Comparison of ENCODE assay signal across 16 cellular contexts in the genomic region with DNA sequence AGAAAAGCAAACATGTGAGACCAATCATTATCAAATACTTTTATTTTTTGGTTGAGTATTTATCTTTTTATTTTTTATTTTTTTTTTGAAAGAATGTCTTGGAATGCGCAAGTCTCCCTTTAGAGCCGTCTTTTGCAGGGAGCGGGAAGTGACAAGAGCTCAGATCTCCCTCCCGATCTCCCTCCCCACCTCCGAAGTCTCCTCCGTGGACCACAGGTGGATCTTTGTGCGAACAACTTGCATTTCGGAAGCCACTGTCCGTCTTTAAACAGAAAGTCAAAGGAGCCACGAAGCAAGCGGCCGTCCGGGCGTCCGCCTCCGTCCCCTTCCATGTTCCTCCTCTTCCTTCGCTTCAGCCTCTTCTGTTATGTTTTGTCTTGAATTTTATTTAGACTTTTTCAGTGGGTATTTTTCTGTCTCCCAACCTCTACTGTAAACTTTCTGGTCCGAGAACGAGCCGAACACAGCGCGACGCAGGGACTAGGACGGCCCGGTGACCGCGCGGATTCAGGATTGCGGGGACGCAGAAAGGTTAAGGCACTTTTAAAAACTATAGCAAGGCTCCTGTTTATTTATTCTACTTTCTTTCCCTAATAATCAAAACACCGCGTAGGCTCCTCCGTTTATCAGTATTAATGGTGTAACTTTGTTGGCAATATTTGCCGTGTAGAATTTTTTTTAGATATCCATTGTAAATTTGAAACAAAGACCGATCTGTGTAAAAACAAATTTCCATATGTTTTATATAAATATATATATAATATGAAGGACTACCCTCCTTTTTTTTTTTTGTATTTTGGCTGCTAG.
A peak's percentile ranks its signal among the peaks of the same experiment; 100 is the strongest.
DNase-seq lines count a peak whose midpoint lies in the region; ATAC-seq and TF ChIP-seq lines count a peak whose summit lies in the region.
"Had no signal": no experiment of that assay in that cellular context is flagged by ENCODE, and none has a peak within 500 bp of the region (broad histone marks: within the 10 kb centered on the region; RNA-seq: fewer than 3 reads in every experiment).

No MANE protein-coding gene starts in this region.

- H3K27ac Mint-ChIP-seq in stimulated activated naive CD8-positive, alpha-beta T cell treated with anti-CD3 and anti-CD28 coated beads, Interleukin-15, Interleukin-2, amounts not matched to agents 100 ng/mL and 50 ng/mL, for 24 hours, result peak overlapping the region; percentile 40
- H3K27ac Mint-ChIP-seq in stimulated activated naive CD8-positive, alpha-beta T cell treated with anti-CD3 and anti-CD28 coated beads, Interleukin-15, amount 100 ng/mL, for 72 hours, result no peak overlapping the region
- H3K27ac Mint-ChIP-seq: naive thymus-derived CD8-positive, alpha-beta T cell had no signal

- peaks cover 11% of the 10 kb centered on the region for H3K27me3 ChIP-seq in muscle layer of duodenum (ENCODE audit: low read depth, low read length)
- H3K27me3 ChIP-seq: vagina had no signal

- peaks cover 68% of the 10 kb centered on the region for H3K27me3 Mint-ChIP-seq in stimulated activated naive CD8-positive, alpha-beta T cell treated with anti-CD3 and anti-CD28 coated beads, Interleukin-15, Interleukin-2, amounts not matched to agents 100 ng/mL and 50 ng/mL, for 24 hours
- H3K27me3 Mint-ChIP-seq in stimulated activated naive CD8-positive, alpha-beta T cell treated with anti-CD3 and anti-CD28 coated beads, Interleukin-15, amount 100 ng/mL, for 72 hours, result peaks cover 93% of the 10 kb centered on the region

- H3K9me3 ChIP-seq in muscle layer of duodenum (ENCODE audit: control insufficient read depth in 1 of 2, low read length in 2 of 2), result no peaks in the 10 kb centered on the region
- H3K9me3 ChIP-seq: vagina had no signal

- peak overlapping the region; percentile 83 for H3K27ac ChIP-seq in muscle layer of duodenum (ENCODE audit: low read length)

- H3K36me3 ChIP-seq in muscle layer of duodenum (ENCODE audit: control insufficient read depth in 1 of 2, insufficient read depth in 2 of 2, low read length in 2 of 2), result no peaks in the 10 kb centered on the region

- no peak overlapping the region for H3K4me3 Mint-ChIP-seq in stimulated activated naive CD8-positive, alpha-beta T cell treated with anti-CD3 and anti-CD28 coated beads, Interleukin-15, Interleukin-2, amounts not matched to agents 100 ng/mL and 50 ng/mL, for 24 hours
- H3K4me3 Mint-ChIP-seq in stimulated activated naive CD8-positive, alpha-beta T cell treated with anti-CD3 and anti-CD28 coated beads, Interleukin-15, amount 100 ng/mL, for 72 hours, result peak overlapping the region in 1 of 2 donors; percentile 49
- H3K4me3 Mint-ChIP-seq: activated naive CD8-positive, alpha-beta T cell had no signal

- TF ChIP-seq CTCF in fibroblast of mammary gland (conservative IDR thresholded peaks at IDR 0.05; ENCODE audit: control insufficient read depth, insufficient read depth, low read depth, low read length), result no peak

- no peaks in the 10 kb centered on the region for H3K9me3 Mint-ChIP-seq in stimulated activated naive CD8-positive, alpha-beta T cell treated with anti-CD3 and anti-CD28 coated beads, Interleukin-15, Interleukin-2, amounts not matched to agents 100 ng/mL and 50 ng/mL, for 24 hours
- no peaks in the 10 kb centered on the region for H3K9me3 Mint-ChIP-seq in stimulated activated naive CD8-positive, alpha-beta T cell treated with anti-CD3 and anti-CD28 coated beads, Interleukin-15, amount 100 ng/mL, for 72 hours
- H3K9me3 Mint-ChIP-seq: naive thymus-derived CD8-positive, alpha-beta T cell had no signal

- H3K36me3 Mint-ChIP-seq in stimulated activated naive CD8-positive, alpha-beta T cell treated with anti-CD3 and anti-CD28 coated beads, Interleukin-15, Interleukin-2, amounts not matched to agents 100 ng/mL and 50 ng/mL, for 24 hours (ENCODE audit: low read depth), result no peaks in the 10 kb centered on the region
- H3K36me3 Mint-ChIP-seq: activated naive CD8-positive, alpha-beta T cell had no signal

- H3K4me1 ChIP-seq in muscle layer of duodenum (ENCODE audit: control insufficient read depth in 1 of 2, insufficient read depth in 2 of 2, low read length in 2 of 2), result peaks cover 3 to 13% of the 10 kb centered on the region in 2 donors

- DNase-seq in stimulated activated naive CD8-positive, alpha-beta T cell treated with anti-CD3 and anti-CD28 coated beads, Interleukin-15, amount 100 ng/mL, for 72 hours, result no peak
- no peak for DNase-seq in fibroblast of mammary gland (ENCODE audit: low read depth)
- no peak for DNase-seq in NCI-H748 (lab: John Stamatoyannopoulos, UW; ENCODE audit: unreplicated experiment)
- DNase-seq in AML-193 (lab: John Stamatoyannopoulos, UW), result no peak
- DNase-seq: DMS53; Karpas-422; naive thymus-derived CD8-positive, alpha-beta T cell; NCI-H1694 treated with DMSO at 0.1 percent for 48 hours; NCI-H774; stimulated activated CD4-positive, alpha-beta T cell treated with anti-CD3 and anti-CD28 coated beads, Interleukin-12 subunit alpha, Interleukin-12 subunit beta, amount 100 ng/mL, for 4 hours had no signal

- H3K4me3 ChIP-seq in fibroblast of mammary gland (ENCODE audit: control insufficient read depth, low read depth, low read length) (peak overlapping the region; percentile 16), muscle layer of duodenum (ENCODE audit: low read depth in 1 of 2, low read length in 2 of 2) (peak overlapping the region; percentile 83 to 87)

- no peak for ATAC-seq in stimulated activated naive CD8-positive, alpha-beta T cell treated with anti-CD3 and anti-CD28 coated beads, Interleukin-15, amount 100 ng/mL, for 72 hours
- ATAC-seq in GM18861 (IDR thresholded peaks at IDR 0.05; ENCODE audit: unreplicated experiment) (no peak), GM21737 (IDR thresholded peaks at IDR 0.05; ENCODE audit: unreplicated experiment) (no peak)
- ATAC-seq: naive thymus-derived CD8-positive, alpha-beta T cell had no signal

- peaks cover 19% of the 10 kb centered on the region for H3K4me1 Mint-ChIP-seq in stimulated activated naive CD8-positive, alpha-beta T cell treated with anti-CD3 and anti-CD28 coated beads, Interleukin-15, Interleukin-2, amounts not matched to agents 100 ng/mL and 50 ng/mL, for 24 hours (ENCODE audit: low read depth)
- H3K4me1 Mint-ChIP-seq in stimulated activated naive CD8-positive, alpha-beta T cell treated with anti-CD3 and anti-CD28 coated beads, Interleukin-15, amount 100 ng/mL, for 72 hours, result peaks cover 18% of the 10 kb centered on the region
